In genomic region chr9:128077847-128078503, GRCh38 we compare ENCODE assay signal across 11 cellular contexts. TPM values are rescaled to one million over a fixed set of nuclear protein-coding genes. Genes with fewer than 3 reads are reported as not detected.
DNase-seq lines count a peak whose midpoint lies in the region; ATAC-seq and TF ChIP-seq lines count a peak whose summit lies in the region.
"Had no signal": no experiment of that assay in that cellular context is flagged by ENCODE, and none has a peak within 500 bp of the region (broad histone marks: within the 10 kb centered on the region; RNA-seq: fewer than 3 reads in every experiment).

No MANE protein-coding gene starts in this region.

- peak overlapping the region; percentile 40 for H2AK5ac ChIP-seq in mesendoderm (ENCODE audit: low read length)

- WGBS in mesendoderm (ENCODE audit: extremely low coverage, insufficient coverage, low lambda C conversion rate): no CpG with 5 or more reads among the region's 7 CpGs
- WGBS in upper lobe of left lung, 2 donors: 83 to 92% methylated on average over 7 of the region's 7 CpGs

- no peaks in the 10 kb centered on the region for H3K9me3 ChIP-seq in upper lobe of left lung

- no peak for TF ChIP-seq POLR2A in upper lobe of left lung (IDR thresholded peaks at IDR 0.05)

- TF ChIP-seq CTCF in upper lobe of left lung (IDR thresholded peaks at IDR 0.05): no peak

- H3K4me3 Mint-ChIP-seq in activated naive CD4-positive, alpha-beta T cell treated with anti-CD3 and anti-CD28 coated beads, Interleukin-2, amount 50 U/mL, for 24 hours: peak overlapping the region; percentile 23
- no peak overlapping the region for H3K4me3 Mint-ChIP-seq in activated CD4-positive, alpha-beta memory T cell treated with anti-CD3 and anti-CD28 coated beads, Interleukin-2, amount 10 ng/mL, durations not matched to agents 7 days and 5 days
- H3K4me3 Mint-ChIP-seq: neural crest cell had no signal

- peaks cover 6% of the 10 kb centered on the region for H3K79me2 ChIP-seq in mesendoderm (ENCODE audit: control insufficient read depth, insufficient read depth, low read length)

- H3K27ac ChIP-seq in mesendoderm (ENCODE audit: low read depth, low read length) (peak overlapping the region; percentile 20), upper lobe of left lung (peak overlapping the region; percentile 35 to 46 (median 40))
- H3K27ac ChIP-seq: brain microvascular endothelial cell had no signal

- no peak for DNase-seq in activated naive CD4-positive, alpha-beta T cell treated with Interleukin-2 at 50 U/mL for 16 hours
- no peak for DNase-seq in activated CD4-positive, alpha-beta memory T cell treated with anti-CD3 and anti-CD28 coated beads, Interleukin-2, amount 10 ng/mL, durations not matched to agents 7 days and 5 days
- DNase-seq in mesendoderm: no peak
- DNase-seq in upper lobe of left lung: no peak
- DNase-seq in occipital lobe (lab: John Stamatoyannopoulos, UW): no peak
- DNase-seq in NCI-H187 (lab: John Stamatoyannopoulos, UW): no peak
- DNase-seq: brain microvascular endothelial cell, NCI-H226 had no signal

- no peak for TF ChIP-seq EP300 in upper lobe of left lung (IDR thresholded peaks at IDR 0.05)

- H2BK120ac ChIP-seq in mesendoderm (ENCODE audit: low read depth, low read length): peak overlapping the region; percentile 51

- H2BK5ac ChIP-seq in mesendoderm (ENCODE audit: low read length): no peak overlapping the region

- H3K56ac ChIP-seq in mesendoderm (ENCODE audit: low read length): peak overlapping the region; percentile 65

- H3K36me3 Mint-ChIP-seq in activated naive CD4-positive, alpha-beta T cell treated with anti-CD3 and anti-CD28 coated beads, Interleukin-2, amount 50 U/mL, for 24 hours: peaks cover 2% of the 10 kb centered on the region
- H3K36me3 Mint-ChIP-seq in activated CD4-positive, alpha-beta memory T cell treated with anti-CD3 and anti-CD28 coated beads, Interleukin-2, amount 10 ng/mL, durations not matched to agents 7 days and 5 days (ENCODE audit: low read depth): peaks cover 49% of the 10 kb centered on the region

- H3K4me3 ChIP-seq in mesendoderm (ENCODE audit: low read length) (no peak overlapping the region), upper lobe of left lung (no peak overlapping the region)

- no peaks in the 10 kb centered on the region for H3K27me3 Mint-ChIP-seq in activated naive CD4-positive, alpha-beta T cell treated with anti-CD3 and anti-CD28 coated beads, Interleukin-2, amount 50 U/mL, for 24 hours
- H3K27me3 Mint-ChIP-seq in activated CD4-positive, alpha-beta memory T cell treated with anti-CD3 and anti-CD28 coated beads, Interleukin-2, amount 10 ng/mL, durations not matched to agents 7 days and 5 days: no peaks in the 10 kb centered on the region

- H3K4me1 Mint-ChIP-seq in activated naive CD4-positive, alpha-beta T cell treated with anti-CD3 and anti-CD28 coated beads, Interleukin-2, amount 50 U/mL, for 24 hours: peaks cover 51% of the 10 kb centered on the region
- peaks cover 57% of the 10 kb centered on the region for H3K4me1 Mint-ChIP-seq in activated CD4-positive, alpha-beta memory T cell treated with anti-CD3 and anti-CD28 coated beads, Interleukin-2, amount 10 ng/mL, durations not matched to agents 7 days and 5 days

- H3K23ac ChIP-seq in mesendoderm (ENCODE audit: low read length): no peak overlapping the region

- no peak overlapping the region for H4K5ac ChIP-seq in mesendoderm (ENCODE audit: low read length)

- H3K4me1 ChIP-seq in mesendoderm (ENCODE audit: control insufficient read depth, low read depth, low read length): peaks cover 10% of the 10 kb centered on the region
- H3K4me1 ChIP-seq in upper lobe of left lung: peaks cover 50 to 70% (median 63%) of the 10 kb centered on the region in 4 donors

- peak overlapping the region; percentile 35 for H3K27ac Mint-ChIP-seq in activated naive CD4-positive, alpha-beta T cell treated with anti-CD3 and anti-CD28 coated beads, Interleukin-2, amount 50 U/mL, for 24 hours
- H3K27ac Mint-ChIP-seq in activated CD4-positive, alpha-beta memory T cell treated with anti-CD3 and anti-CD28 coated beads, Interleukin-2, amount 10 ng/mL, durations not matched to agents 7 days and 5 days: peak overlapping the region; percentile 74

- H3K4me2 ChIP-seq in mesendoderm (ENCODE audit: low read length): no peak overlapping the region

- no peaks in the 10 kb centered on the region for H3K9me3 Mint-ChIP-seq in activated naive CD4-positive, alpha-beta T cell treated with anti-CD3 and anti-CD28 coated beads, Interleukin-2, amount 50 U/mL, for 24 hours
- H3K9me3 Mint-ChIP-seq in activated CD4-positive, alpha-beta memory T cell treated with anti-CD3 and anti-CD28 coated beads, Interleukin-2, amount 10 ng/mL, durations not matched to agents 7 days and 5 days: no peaks in the 10 kb centered on the region
- H3K9me3 Mint-ChIP-seq: neural crest cell had no signal

- no peaks in the 10 kb centered on the region for H3K36me3 ChIP-seq in mesendoderm (ENCODE audit: control insufficient read depth, insufficient read depth, low read length)
- no peaks in the 10 kb centered on the region for H3K36me3 ChIP-seq in upper lobe of left lung
- H3K36me3 ChIP-seq: brain microvascular endothelial cell had no signal

- H3K4ac ChIP-seq in mesendoderm (ENCODE audit: low read depth, low read length): no peak overlapping the region

- CTCF ChIA-PET in activated CD4-positive, alpha-beta memory T cell treated with anti-CD3 and anti-CD28 coated beads, Interleukin-2, amount 10 ng/mL, durations not matched to agents 7 days and 5 days (lab: Charles Lee): interaction anchor here (1.3 to 1.9 kb wide), 3 partner anchors 14 to 38 kb away, joined by 3 to 5 read pairs (median 3); no protein-coding TSS in a partner anchor

- POLR2A ChIA-PET in activated CD4-positive, alpha-beta memory T cell treated with anti-CD3 and anti-CD28 coated beads, Interleukin-2, amount 10 ng/mL, durations not matched to agents 7 days and 5 days (lab: Charles Lee): interaction anchor here (0.8 to 3.7 kb wide), 2 partner anchors 10 to 53 kb away, joined by 3 to 22 read pairs; partner anchors contain the start of genes NAIF1 and SLC25A25

- peak overlapping the region; percentile 32 for H3K18ac ChIP-seq in mesendoderm (ENCODE audit: low read length)

- no peak overlapping the region for H3K9ac ChIP-seq in mesendoderm (ENCODE audit: low read length)

- H4K8ac ChIP-seq in mesendoderm (ENCODE audit: low read depth, low read length): no peak overlapping the region

- H3K27me3 ChIP-seq in mesendoderm (ENCODE audit: insufficient read depth, low read length, poor library complexity) (no peaks in the 10 kb centered on the region), upper lobe of left lung (no peaks in the 10 kb centered on the region)
- H3K27me3 ChIP-seq: brain microvascular endothelial cell had no signal

- peak in 1 of 2 donors; percentile 18 for ATAC-seq in upper lobe of left lung (ENCODE audit: low FRiP score in 2 of 2)
- no peak for ATAC-seq in HG02970 (IDR thresholded peaks at IDR 0.05; ENCODE audit: low FRiP score, unreplicated experiment)

- H2BK15ac ChIP-seq in mesendoderm (replicated peaks; ENCODE audit: low read depth): no peak overlapping the region

- H3K79me1 ChIP-seq in mesendoderm (ENCODE audit: low read length): peaks cover 5% of the 10 kb centered on the region

RNA-seq across cellular contexts. Expression of gene SLC25A25, which starts 9.9 kb away (rescaled TPM):
- total RNA-seq in activated CD4-positive, alpha-beta memory T cell treated with anti-CD3 and anti-CD28 coated beads, Interleukin-2, amount 10 ng/mL, durations not matched to agents 7 days and 5 days: 10 to 100 TPM; 21.3 to 22.2 TPM
- 11.9 TPM for polyA plus RNA-seq in mesendoderm (2013, experiment 1 of 2)
- 12.3 TPM for polyA plus RNA-seq in mesendoderm (2013, experiment 2 of 2)
- 10 to 100 TPM; 23.6 to 40.2 (median 33.7) TPM for total RNA-seq in upper lobe of left lung
- 36.0 TPM for total RNA-seq in occipital lobe

RNA-seq across cellular contexts. Expression of gene NAIF1, which starts 10.9 kb away (rescaled TPM):
- 10 to 100 TPM; 12.0 to 14.1 TPM for total RNA-seq in activated CD4-positive, alpha-beta memory T cell treated with anti-CD3 and anti-CD28 coated beads, Interleukin-2, amount 10 ng/mL, durations not matched to agents 7 days and 5 days
- polyA plus RNA-seq in mesendoderm (2013, experiment 1 of 2): 5.7 TPM
- polyA plus RNA-seq in mesendoderm (2013, experiment 2 of 2): 4.9 TPM
- 10 to 100 TPM in 5 of 6 donors, 1 to 10 TPM in 1; 8.0 to 37.7 (median 13.0) TPM for total RNA-seq in upper lobe of left lung
- total RNA-seq in occipital lobe: 6.4 TPM

RNA-seq across cellular contexts. Expression of gene PTGES2, which starts 49.6 kb away (rescaled TPM):
- total RNA-seq in activated CD4-positive, alpha-beta memory T cell treated with anti-CD3 and anti-CD28 coated beads, Interleukin-2, amount 10 ng/mL, durations not matched to agents 7 days and 5 days: 10 to 100 TPM; 35.6 to 38.1 TPM
- polyA plus RNA-seq in mesendoderm (2013, experiment 1 of 2): 52.1 TPM
- polyA plus RNA-seq in mesendoderm (2013, experiment 2 of 2): 53.5 TPM
- total RNA-seq in upper lobe of left lung: 100 to 1,000 TPM in 1 of 6 donors, 10 to 100 TPM in 5; 45.9 to 116 (median 61.1) TPM
- 39.5 TPM for total RNA-seq in occipital lobe
